8 cellular contexts compared by ENCODE assay signal in the genomic region with DNA sequence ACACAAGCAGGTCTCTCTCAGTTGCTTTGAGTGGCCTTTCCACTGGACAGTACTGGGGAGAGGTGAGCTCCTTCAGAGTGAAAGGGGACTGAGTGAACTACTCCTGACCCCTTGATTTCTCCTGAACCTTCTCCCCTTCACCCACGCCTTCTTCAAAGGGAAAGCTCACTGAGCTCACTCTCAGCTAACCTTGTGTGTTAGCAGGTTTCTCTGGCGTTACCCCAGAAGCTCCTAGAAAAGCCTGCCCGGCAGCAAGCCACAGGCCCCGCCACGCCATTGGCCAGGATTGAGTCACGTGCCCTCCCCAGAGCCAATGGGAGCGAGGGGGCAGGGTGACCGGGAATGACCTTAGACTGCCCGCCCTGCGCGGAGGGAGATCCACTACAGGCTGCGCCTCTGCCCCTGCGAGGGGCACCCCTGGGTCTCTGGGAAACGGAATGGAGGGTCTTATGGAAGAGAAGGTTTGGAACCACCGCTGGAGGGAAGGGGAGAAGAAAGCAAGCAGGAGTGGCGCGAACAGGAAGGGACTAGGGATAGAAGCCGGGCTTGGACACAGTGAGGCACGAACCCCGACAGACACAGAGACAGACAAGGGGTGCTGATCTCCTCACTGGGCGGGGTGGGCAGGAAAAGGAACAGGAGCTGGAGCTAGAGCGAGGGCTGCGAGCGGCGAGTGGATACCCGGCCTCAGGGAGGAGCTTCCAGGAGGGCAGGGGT. TPM values are rescaled to one million over a fixed set of nuclear protein-coding genes. Genes with fewer than 3 reads are reported as not detected.
DNase-seq lines count a peak whose midpoint lies in the region; ATAC-seq and TF ChIP-seq lines count a peak whose summit lies in the region.

No MANE protein-coding gene starts in this region.

- H3K27ac Mint-ChIP-seq in endothelial cell (ENCODE audit: unreplicated experiment) (peak overlapping the region; percentile 80), mesothelial cell of epicardium (peak overlapping the region; percentile 77)

- TF ChIP-seq CTCF in endothelial cell (IDR thresholded peaks at IDR 0.05; ENCODE audit: unreplicated experiment), result no peak
- no peak for TF ChIP-seq CTCF in mesothelial cell of epicardium (IDR thresholded peaks at IDR 0.05; ENCODE audit: unreplicated experiment)

- DNase-seq in Ammon's horn (ENCODE audit: low spot score) (peak; percentile 95), endothelial cell (ENCODE audit: low spot score) (peak; percentile 82), mesothelial cell of epicardium (ENCODE audit: low spot score in 2 of 2, unreplicated experiment in 2 of 2) (no peak)
- peak; percentile 69 for DNase-seq in NK-92 treated with Interleukin-12 subunit alpha and Interleukin-12 subunit beta, amount 100 ng/mL, for 24 hours (lab: John Stamatoyannopoulos, UW)
- peak; percentile 94 for DNase-seq in activated CD8-positive, alpha-beta memory T cell treated with anti-CD3 and anti-CD28 coated beads, Interleukin-2, amount 50 U/mL, for 48 hours
- DNase-seq in stimulated activated CD8-positive, alpha-beta memory T cell treated with anti-CD3 and anti-CD28 coated beads, Interleukin-15, amount 100 ng/mL, for 48 hours (ENCODE audit: low read depth in 2 of 2), result peak; percentile 83 to 85

- H3K36me3 Mint-ChIP-seq in endothelial cell (ENCODE audit: low read depth, unreplicated experiment), result peaks cover 24% of the 10 kb centered on the region
- H3K36me3 Mint-ChIP-seq in mesothelial cell of epicardium, result peaks cover 18% of the 10 kb centered on the region

- no peaks in the 10 kb centered on the region for H3K9me3 Mint-ChIP-seq in endothelial cell (ENCODE audit: unreplicated experiment)
- H3K9me3 Mint-ChIP-seq in mesothelial cell of epicardium, result no peaks in the 10 kb centered on the region

- peak; percentile 87 for ATAC-seq in GM19043 (IDR thresholded peaks at IDR 0.05; ENCODE audit: low read depth, unreplicated experiment)
- ATAC-seq in HG03354 (IDR thresholded peaks at IDR 0.05; ENCODE audit: poor library complexity, severe bottlenecking, unreplicated experiment), result peak; percentile 93

- H3K4me3 Mint-ChIP-seq in endothelial cell (ENCODE audit: unreplicated experiment) (peak overlapping the region; percentile 92), mesothelial cell of epicardium (peak overlapping the region; percentile 67)

- H3K4me1 Mint-ChIP-seq in endothelial cell (ENCODE audit: unreplicated experiment) (peaks cover 10% of the 10 kb centered on the region), mesothelial cell of epicardium (peaks cover 9% of the 10 kb centered on the region)

- H3K27me3 Mint-ChIP-seq in endothelial cell (ENCODE audit: unreplicated experiment) (peaks cover 8% of the 10 kb centered on the region), mesothelial cell of epicardium (ENCODE audit: low read depth) (no peaks in the 10 kb centered on the region)

RNA-seq across cellular contexts. Expression of gene CLK3, which starts 17.4 kb away (rescaled TPM):
- total RNA-seq in endothelial cell (ENCODE audit: unreplicated experiment) (81.7 TPM), mesothelial cell of epicardium (80.1 to 83.0 TPM (median 80.9 TPM) in 3 replicates)

RNA-seq across cellular contexts. Expression of gene ARID3B, which starts 57.3 kb away (rescaled TPM):
- 70.0 TPM for total RNA-seq in endothelial cell (ENCODE audit: unreplicated experiment)
- 18.0 to 22.1 TPM (median 19.6 TPM) in 3 replicates for total RNA-seq in mesothelial cell of epicardium

Comparison
In these comparisons a context has a peak if more than half of its experiments do, and no peak if none do; other contexts are left out.
1. DNase-seq: peak in Ammon's horn (single experiment), NK-92 treated with Interleukin-12 subunit alpha and Interleukin-12 subunit beta, amount 100 ng/mL, for 24 hours (single experiment), activated CD8-positive, alpha-beta memory T cell treated with anti-CD3 and anti-CD28 coated beads, Interleukin-2, amount 50 U/mL, for 48 hours (single experiment), endothelial cell (single experiment) and stimulated activated CD8-positive, alpha-beta memory T cell treated with anti-CD3 and anti-CD28 coated beads, Interleukin-15, amount 100 ng/mL, for 48 hours (2 of 2); none in mesothelial cell of epicardium (0 of 2).